1 cellular context compared by ENCODE assay signal in the genomic region with DNA sequence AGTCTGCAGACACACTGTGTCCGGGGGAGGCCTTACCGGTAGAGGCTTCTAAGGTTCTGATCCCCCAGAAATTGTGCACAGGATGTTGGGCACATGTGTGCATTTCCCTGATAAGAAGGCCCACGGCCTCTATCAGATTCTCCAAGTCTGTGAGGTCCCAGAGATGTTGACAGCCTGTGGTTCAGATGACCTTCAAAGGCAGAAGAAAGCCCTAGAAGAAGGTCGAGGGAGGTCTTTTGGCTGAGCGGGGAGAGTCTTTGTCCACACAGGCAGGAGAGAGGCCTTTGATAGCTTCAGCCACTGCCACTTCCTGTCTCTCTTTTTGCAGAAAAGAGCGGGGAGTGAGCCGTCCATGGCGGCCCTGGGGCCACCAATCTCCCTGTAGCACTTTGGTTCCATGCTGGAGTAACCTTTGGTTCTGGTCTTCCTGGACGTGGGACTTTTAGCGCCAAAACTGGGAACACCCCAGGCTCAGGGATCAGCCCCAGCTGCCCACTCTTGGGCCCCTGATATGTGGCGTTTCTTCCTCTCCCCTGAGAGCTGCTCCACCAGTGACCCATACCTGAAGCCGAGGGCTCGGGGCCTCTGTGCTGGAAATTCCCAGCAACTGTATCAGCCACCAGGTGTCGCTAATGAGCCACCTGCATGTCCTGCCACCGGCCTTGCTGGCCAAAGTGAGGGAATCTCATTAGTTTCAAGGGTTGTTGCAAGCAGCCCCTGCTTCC.
TF ChIP-seq lines count a peak whose summit lies in the region.

No MANE protein-coding gene starts in this region.

TF ChIP-seq in K562, 482 proteins besides CTCF, POLR2A, EP300 and RAD21 (continued from another document and continues in another):
- TF ChIP-seq, protein P1, sequence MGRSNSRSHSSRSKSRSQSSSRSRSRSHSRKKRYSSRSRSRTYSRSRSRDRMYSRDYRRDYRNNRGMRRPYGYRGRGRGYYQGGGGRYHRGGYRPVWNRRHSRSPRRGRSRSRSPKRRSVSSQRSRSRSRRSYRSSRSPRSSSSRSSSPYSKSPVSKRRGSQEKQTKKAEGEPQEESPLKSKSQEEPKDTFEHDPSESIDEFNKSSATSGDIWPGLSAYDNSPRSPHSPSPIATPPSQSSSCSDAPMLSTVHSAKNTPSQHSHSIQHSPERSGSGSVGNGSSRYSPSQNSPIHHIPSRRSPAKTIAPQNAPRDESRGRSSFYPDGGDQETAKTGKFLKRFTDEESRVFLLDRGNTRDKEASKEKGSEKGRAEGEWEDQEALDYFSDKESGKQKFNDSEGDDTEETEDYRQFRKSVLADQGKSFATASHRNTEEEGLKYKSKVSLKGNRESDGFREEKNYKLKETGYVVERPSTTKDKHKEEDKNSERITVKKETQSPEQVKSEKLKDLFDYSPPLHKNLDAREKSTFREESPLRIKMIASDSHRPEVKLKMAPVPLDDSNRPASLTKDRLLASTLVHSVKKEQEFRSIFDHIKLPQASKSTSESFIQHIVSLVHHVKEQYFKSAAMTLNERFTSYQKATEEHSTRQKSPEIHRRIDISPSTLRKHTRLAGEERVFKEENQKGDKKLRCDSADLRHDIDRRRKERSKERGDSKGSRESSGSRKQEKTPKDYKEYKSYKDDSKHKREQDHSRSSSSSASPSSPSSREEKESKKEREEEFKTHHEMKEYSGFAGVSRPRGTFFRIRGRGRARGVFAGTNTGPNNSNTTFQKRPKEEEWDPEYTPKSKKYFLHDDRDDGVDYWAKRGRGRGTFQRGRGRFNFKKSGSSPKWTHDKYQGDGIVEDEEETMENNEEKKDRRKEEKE (IDR thresholded peaks at IDR 0.05; ENCODE audit: borderline replicate concordance in 1 of 2, control insufficient read depth in 1 of 2, low read depth in 2 of 2, low read length in 1 of 2): 0 out of 4 replicates have a peak, but pooled peaks of 1 of the 2 experiments have one; percentile 60
- TF ChIP-seq, protein P2, sequence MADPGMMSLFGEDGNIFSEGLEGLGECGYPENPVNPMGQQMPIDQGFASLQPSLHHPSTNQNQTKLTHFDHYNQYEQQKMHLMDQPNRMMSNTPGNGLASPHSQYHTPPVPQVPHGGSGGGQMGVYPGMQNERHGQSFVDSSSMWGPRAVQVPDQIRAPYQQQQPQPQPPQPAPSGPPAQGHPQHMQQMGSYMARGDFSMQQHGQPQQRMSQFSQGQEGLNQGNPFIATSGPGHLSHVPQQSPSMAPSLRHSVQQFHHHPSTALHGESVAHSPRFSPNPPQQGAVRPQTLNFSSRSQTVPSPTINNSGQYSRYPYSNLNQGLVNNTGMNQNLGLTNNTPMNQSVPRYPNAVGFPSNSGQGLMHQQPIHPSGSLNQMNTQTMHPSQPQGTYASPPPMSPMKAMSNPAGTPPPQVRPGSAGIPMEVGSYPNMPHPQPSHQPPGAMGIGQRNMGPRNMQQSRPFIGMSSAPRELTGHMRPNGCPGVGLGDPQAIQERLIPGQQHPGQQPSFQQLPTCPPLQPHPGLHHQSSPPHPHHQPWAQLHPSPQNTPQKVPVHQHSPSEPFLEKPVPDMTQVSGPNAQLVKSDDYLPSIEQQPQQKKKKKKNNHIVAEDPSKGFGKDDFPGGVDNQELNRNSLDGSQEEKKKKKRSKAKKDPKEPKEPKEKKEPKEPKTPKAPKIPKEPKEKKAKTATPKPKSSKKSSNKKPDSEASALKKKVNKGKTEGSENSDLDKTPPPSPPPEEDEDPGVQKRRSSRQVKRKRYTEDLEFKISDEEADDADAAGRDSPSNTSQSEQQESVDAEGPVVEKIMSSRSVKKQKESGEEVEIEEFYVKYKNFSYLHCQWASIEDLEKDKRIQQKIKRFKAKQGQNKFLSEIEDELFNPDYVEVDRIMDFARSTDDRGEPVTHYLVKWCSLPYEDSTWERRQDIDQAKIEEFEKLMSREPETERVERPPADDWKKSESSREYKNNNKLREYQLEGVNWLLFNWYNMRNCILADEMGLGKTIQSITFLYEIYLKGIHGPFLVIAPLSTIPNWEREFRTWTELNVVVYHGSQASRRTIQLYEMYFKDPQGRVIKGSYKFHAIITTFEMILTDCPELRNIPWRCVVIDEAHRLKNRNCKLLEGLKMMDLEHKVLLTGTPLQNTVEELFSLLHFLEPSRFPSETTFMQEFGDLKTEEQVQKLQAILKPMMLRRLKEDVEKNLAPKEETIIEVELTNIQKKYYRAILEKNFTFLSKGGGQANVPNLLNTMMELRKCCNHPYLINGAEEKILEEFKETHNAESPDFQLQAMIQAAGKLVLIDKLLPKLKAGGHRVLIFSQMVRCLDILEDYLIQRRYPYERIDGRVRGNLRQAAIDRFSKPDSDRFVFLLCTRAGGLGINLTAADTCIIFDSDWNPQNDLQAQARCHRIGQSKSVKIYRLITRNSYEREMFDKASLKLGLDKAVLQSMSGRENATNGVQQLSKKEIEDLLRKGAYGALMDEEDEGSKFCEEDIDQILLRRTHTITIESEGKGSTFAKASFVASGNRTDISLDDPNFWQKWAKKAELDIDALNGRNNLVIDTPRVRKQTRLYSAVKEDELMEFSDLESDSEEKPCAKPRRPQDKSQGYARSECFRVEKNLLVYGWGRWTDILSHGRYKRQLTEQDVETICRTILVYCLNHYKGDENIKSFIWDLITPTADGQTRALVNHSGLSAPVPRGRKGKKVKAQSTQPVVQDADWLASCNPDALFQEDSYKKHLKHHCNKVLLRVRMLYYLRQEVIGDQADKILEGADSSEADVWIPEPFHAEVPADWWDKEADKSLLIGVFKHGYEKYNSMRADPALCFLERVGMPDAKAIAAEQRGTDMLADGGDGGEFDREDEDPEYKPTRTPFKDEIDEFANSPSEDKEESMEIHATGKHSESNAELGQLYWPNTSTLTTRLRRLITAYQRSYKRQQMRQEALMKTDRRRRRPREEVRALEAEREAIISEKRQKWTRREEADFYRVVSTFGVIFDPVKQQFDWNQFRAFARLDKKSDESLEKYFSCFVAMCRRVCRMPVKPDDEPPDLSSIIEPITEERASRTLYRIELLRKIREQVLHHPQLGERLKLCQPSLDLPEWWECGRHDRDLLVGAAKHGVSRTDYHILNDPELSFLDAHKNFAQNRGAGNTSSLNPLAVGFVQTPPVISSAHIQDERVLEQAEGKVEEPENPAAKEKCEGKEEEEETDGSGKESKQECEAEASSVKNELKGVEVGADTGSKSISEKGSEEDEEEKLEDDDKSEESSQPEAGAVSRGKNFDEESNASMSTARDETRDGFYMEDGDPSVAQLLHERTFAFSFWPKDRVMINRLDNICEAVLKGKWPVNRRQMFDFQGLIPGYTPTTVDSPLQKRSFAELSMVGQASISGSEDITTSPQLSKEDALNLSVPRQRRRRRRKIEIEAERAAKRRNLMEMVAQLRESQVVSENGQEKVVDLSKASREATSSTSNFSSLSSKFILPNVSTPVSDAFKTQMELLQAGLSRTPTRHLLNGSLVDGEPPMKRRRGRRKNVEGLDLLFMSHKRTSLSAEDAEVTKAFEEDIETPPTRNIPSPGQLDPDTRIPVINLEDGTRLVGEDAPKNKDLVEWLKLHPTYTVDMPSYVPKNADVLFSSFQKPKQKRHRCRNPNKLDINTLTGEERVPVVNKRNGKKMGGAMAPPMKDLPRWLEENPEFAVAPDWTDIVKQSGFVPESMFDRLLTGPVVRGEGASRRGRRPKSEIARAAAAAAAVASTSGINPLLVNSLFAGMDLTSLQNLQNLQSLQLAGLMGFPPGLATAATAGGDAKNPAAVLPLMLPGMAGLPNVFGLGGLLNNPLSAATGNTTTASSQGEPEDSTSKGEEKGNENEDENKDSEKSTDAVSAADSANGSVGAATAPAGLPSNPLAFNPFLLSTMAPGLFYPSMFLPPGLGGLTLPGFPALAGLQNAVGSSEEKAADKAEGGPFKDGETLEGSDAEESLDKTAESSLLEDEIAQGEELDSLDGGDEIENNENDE (IDR thresholded peaks at IDR 0.05; ENCODE audit: low read depth, low read length): no peak
- TF ChIP-seq NFE2 (IDR thresholded peaks at IDR 0.05; ENCODE audit: low read depth) (0 out of 2 replicates have a peak, but pooled peaks have one; percentile 4), SAFB (IDR thresholded peaks at IDR 0.05; ENCODE audit: borderline replicate concordance, low read depth, low read length) (no peak), TAF15 (IDR thresholded peaks at IDR 0.05; ENCODE audit: low read depth, low read length) (no peak), POLR2B (IDR thresholded peaks at IDR 0.05; ENCODE audit: low read depth, partially characterized antibody) (no peak), MITF (IDR thresholded peaks at IDR 0.05) (no peak; the same call in 1 of the 2 replicates), BRD4 (IDR thresholded peaks at IDR 0.05) (peak; percentile 81; the same call in 1 of the 2 replicates), FOSL1 (tag; conservative IDR thresholded peaks at IDR 0.05) (peak; percentile 56; the same call in 1 of the 2 replicates), GABPB1 (CRISPR knock-in tag; IDR thresholded peaks at IDR 0.05) (no peak), NR2C1 (IDR thresholded peaks at IDR 0.05) (peak; percentile 40; the same call in 1 of the 2 replicates), NR2C1 (tag; IDR thresholded peaks at IDR 0.05) (peak; percentile 75), THRA (IDR thresholded peaks at IDR 0.05) (no peak), ZZZ3 (IDR thresholded peaks at IDR 0.05) (no peak), MTA2 (IDR thresholded peaks at IDR 0.05; ENCODE audit: low read depth) (peak; percentile 88), SMARCE1 (IDR thresholded peaks at IDR 0.05) (peak; percentile 96), FOXM1 (IDR thresholded peaks at IDR 0.05; ENCODE audit: low read depth) (peak; percentile 86; the same call in 1 of the 2 replicates), FOXM1 (CRISPR knock-in tag; IDR thresholded peaks at IDR 0.05; ENCODE audit: low read depth) (no peak), HDAC2 (IDR thresholded peaks at IDR 0.05) (peak; percentile 79), FIP1L1 (IDR thresholded peaks at IDR 0.05; ENCODE audit: low read depth, low read length, poor library complexity, severe bottlenecking) (no peak), SMAD4 (CRISPR knock-in tag; conservative IDR thresholded peaks at IDR 0.05) (peak; percentile 90), SP1 (CRISPR knock-in tag; IDR thresholded peaks at IDR 0.05) (peak; percentile 48; the same call in 1 of the 2 replicates), TAL1 (IDR thresholded peaks at IDR 0.05) (peak; percentile 94), ZNF764 (CRISPR knock-in tag; IDR thresholded peaks at IDR 0.05; ENCODE audit: low read depth) (no peak), FOXP1 (CRISPR knock-in tag; IDR thresholded peaks at IDR 0.05) (no peak), ZNF224 (CRISPR knock-in tag; IDR thresholded peaks at IDR 0.05) (no peak), ZNF174 (CRISPR knock-in tag; IDR thresholded peaks at IDR 0.05) (no peak), TEAD4 (IDR thresholded peaks at IDR 0.05; ENCODE audit: low read length) (peak; percentile 95), TEAD4 (CRISPR knock-in tag; IDR thresholded peaks at IDR 0.05; ENCODE audit: borderline replicate concordance) (no peak), SLC30A9 (CRISPR knock-in tag; IDR thresholded peaks at IDR 0.05) (no peak), HDAC6 (IDR thresholded peaks at IDR 0.05; ENCODE audit: low read depth, low read length) (no peak), SNIP1 (IDR thresholded peaks at IDR 0.05; ENCODE audit: low read depth) (no peak), SMAD3 (CRISPR knock-in tag; conservative IDR thresholded peaks at IDR 0.05) (peak; percentile 31; the same call in 1 of the 2 replicates), CHD2 (IDR thresholded peaks at IDR 0.05; ENCODE audit: low read depth, low read length) (no peak), PCBP1 (IDR thresholded peaks at IDR 0.05; ENCODE audit: low read depth, low read length, poor library complexity, severe bottlenecking) (no peak)
- TF ChIP-seq, protein P3, sequence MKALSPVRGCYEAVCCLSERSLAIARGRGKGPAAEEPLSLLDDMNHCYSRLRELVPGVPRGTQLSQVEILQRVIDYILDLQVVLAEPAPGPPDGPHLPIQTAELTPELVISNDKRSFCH (CRISPR knock-in tag; IDR thresholded peaks at IDR 0.05): no peak
- TF ChIP-seq, protein P3 (tag; IDR thresholded peaks at IDR 0.05): peak; percentile 97
- TF ChIP-seq, protein P4, sequence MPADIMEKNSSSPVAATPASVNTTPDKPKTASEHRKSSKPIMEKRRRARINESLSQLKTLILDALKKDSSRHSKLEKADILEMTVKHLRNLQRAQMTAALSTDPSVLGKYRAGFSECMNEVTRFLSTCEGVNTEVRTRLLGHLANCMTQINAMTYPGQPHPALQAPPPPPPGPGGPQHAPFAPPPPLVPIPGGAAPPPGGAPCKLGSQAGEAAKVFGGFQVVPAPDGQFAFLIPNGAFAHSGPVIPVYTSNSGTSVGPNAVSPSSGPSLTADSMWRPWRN (IDR thresholded peaks at IDR 0.05; ENCODE audit: low read depth): peak; percentile 56; the same call in 1 of the 2 replicates
